10 cellular contexts compared by ENCODE assay signal in genomic region chr17:79183221-79184158, GRCh38.
A peak's percentile ranks its signal among the peaks of the same experiment; 100 is the strongest.
DNase-seq lines count a peak whose midpoint lies in the region; TF ChIP-seq lines count a peak whose summit lies in the region.
"Had no signal": no experiment of that assay in that cellular context is flagged by ENCODE, and none has a peak within 500 bp of the region (broad histone marks: within the 10 kb centered on the region; RNA-seq: fewer than 3 reads in every experiment).

No MANE protein-coding gene starts in this region.

- peak overlapping the region; percentile 30 for H2AFZ ChIP-seq in smooth muscle cell (ENCODE audit: low read depth)

- no peaks in the 10 kb centered on the region for H3K36me3 ChIP-seq in smooth muscle cell (ENCODE audit: low read depth)
- H3K36me3 ChIP-seq in effector memory CD4-positive, alpha-beta T cell (ENCODE audit: control insufficient read depth, insufficient read depth, low read length) = no peaks in the 10 kb centered on the region

- H3K27ac ChIP-seq in smooth muscle cell (ENCODE audit: low read depth) = no peak overlapping the region
- no peak overlapping the region for H3K27ac ChIP-seq in effector memory CD4-positive, alpha-beta T cell (ENCODE audit: insufficient read depth, low read length, poor library complexity, severe bottlenecking)

- 1% methylated on average over 82 of the region's 102 CpGs for WGBS in smooth muscle cell (ENCODE audit: low lambda C conversion rate)

- no peaks in the 10 kb centered on the region for H3K4me1 ChIP-seq in smooth muscle cell (ENCODE audit: low read depth)
- peaks cover 3% of the 10 kb centered on the region for H3K4me1 ChIP-seq in effector memory CD4-positive, alpha-beta T cell (ENCODE audit: control insufficient read depth, insufficient read depth, low read length, poor library complexity, severe bottlenecking)

- no peak overlapping the region for H3K27ac Mint-ChIP-seq in activated naive CD4-positive, alpha-beta T cell treated with anti-CD3 and anti-CD28 coated beads for 36 hours
- H3K27ac Mint-ChIP-seq: CD4-positive, CD25-positive, alpha-beta regulatory T cell; dendritic cell treated with granulocyte-macrophage colony-stimulating factor and Interleukin-4, amounts not matched to agents 40 ng/mL and 50 ng/mL, for 4 days had no signal

- no peak overlapping the region for H3K9ac ChIP-seq in smooth muscle cell (ENCODE audit: low read depth)

- peaks cover 83% of the 10 kb centered on the region for H3K27me3 ChIP-seq in smooth muscle cell (ENCODE audit: low read depth)
- peaks cover 19% of the 10 kb centered on the region for H3K27me3 ChIP-seq in effector memory CD4-positive, alpha-beta T cell (replicated peaks; ENCODE audit: control insufficient read depth, insufficient read depth, low read length, poor library complexity, severe bottlenecking)

- CTCF ChIA-PET in activated naive CD4-positive, alpha-beta T cell treated with anti-CD3 and anti-CD28 coated beads for 36 hours (lab: Charles Lee) = no interaction called here

- intact Hi-C loops in activated naive CD4-positive, alpha-beta T cell treated with anti-CD3 and anti-CD28 coated beads for 36 hours (cut with micrococcal nuclease) = no loop called here
- intact Hi-C loops in head of caudate nucleus (cut with DNase I) = no loop called here

- H3K4me1 Mint-ChIP-seq in activated naive CD4-positive, alpha-beta T cell treated with anti-CD3 and anti-CD28 coated beads for 36 hours (ENCODE audit: low read depth) = peaks cover 3% of the 10 kb centered on the region

- H3K9me3 Mint-ChIP-seq in activated naive CD4-positive, alpha-beta T cell treated with anti-CD3 and anti-CD28 coated beads for 36 hours = no peaks in the 10 kb centered on the region
- H3K9me3 Mint-ChIP-seq: CD4-positive, CD25-positive, alpha-beta regulatory T cell; dendritic cell treated with granulocyte-macrophage colony-stimulating factor and Interleukin-4, amounts not matched to agents 40 ng/mL and 50 ng/mL, for 4 days had no signal

- DNase-seq in activated naive CD4-positive, alpha-beta T cell treated with anti-CD3 and anti-CD28 coated beads for 36 hours = peak; percentile 14
- DNase-seq in activated naive CD4-positive, alpha-beta T cell (lab: John Stamatoyannopoulos, UW) = no peak
- DNase-seq in NCI-H2227 treated with DMSO at 0.1 percent for 48 hours (lab: John Stamatoyannopoulos, UW) (peak; percentile 66), head of caudate nucleus (peak in 38 of 42 donors; percentile 22 to 75 (median 56)), smooth muscle cell (lab: John Stamatoyannopoulos, UW; ENCODE audit: unreplicated experiment) (no peak), NCI-H2029 (lab: John Stamatoyannopoulos, UW) (no peak), superior temporal gyrus (ENCODE audit: extremely low spot score) (no peak)
- no peak for DNase-seq in effector memory CD4-positive, alpha-beta T cell

- H3K79me2 ChIP-seq in smooth muscle cell (ENCODE audit: low read depth) = no peaks in the 10 kb centered on the region

- H3K36me3 Mint-ChIP-seq in activated naive CD4-positive, alpha-beta T cell treated with anti-CD3 and anti-CD28 coated beads for 36 hours (ENCODE audit: low read depth) = no peaks in the 10 kb centered on the region
- H3K36me3 Mint-ChIP-seq: CD4-positive, CD25-positive, alpha-beta regulatory T cell had no signal

- TF ChIP-seq CTCF in smooth muscle cell (IDR thresholded peaks at IDR 0.05; ENCODE audit: borderline replicate concordance, insufficient read depth, poor library complexity, severe bottlenecking) = no peak

- H3K4me2 ChIP-seq in smooth muscle cell = peak overlapping the region; percentile 87

- H3K4me3 ChIP-seq in smooth muscle cell = peak overlapping the region; percentile 48
- no peak overlapping the region for H3K4me3 ChIP-seq in effector memory CD4-positive, alpha-beta T cell (ENCODE audit: insufficient read depth, low read depth, low read length, poor library complexity, severe bottlenecking)

- H3K27me3 Mint-ChIP-seq in activated naive CD4-positive, alpha-beta T cell treated with anti-CD3 and anti-CD28 coated beads for 36 hours (ENCODE audit: low read depth) = peaks cover 38% of the 10 kb centered on the region

- H3K9me3 ChIP-seq in smooth muscle cell (replicated peaks; ENCODE audit: low read depth) = no peaks in the 10 kb centered on the region
- H3K9me3 ChIP-seq in effector memory CD4-positive, alpha-beta T cell (ENCODE audit: control insufficient read depth, low read length) = no peaks in the 10 kb centered on the region

- H3F3A ChIP-seq in smooth muscle cell (ENCODE audit: low read depth) = no peaks in the 10 kb centered on the region

- no peak overlapping the region for H3K4me3 Mint-ChIP-seq in activated naive CD4-positive, alpha-beta T cell treated with anti-CD3 and anti-CD28 coated beads for 36 hours
- H3K4me3 Mint-ChIP-seq: CD4-positive, CD25-positive, alpha-beta regulatory T cell; dendritic cell treated with granulocyte-macrophage colony-stimulating factor and Interleukin-4, amounts not matched to agents 40 ng/mL and 50 ng/mL, for 4 days had no signal

- no peaks in the 10 kb centered on the region for H4K20me1 ChIP-seq in smooth muscle cell (ENCODE audit: low read depth)

Comparison
In these comparisons a context has a peak if more than half of its experiments do, and no peak if none do; other contexts are left out.
1. DNase-seq: peak in activated naive CD4-positive, alpha-beta T cell treated with anti-CD3 and anti-CD28 coated beads for 36 hours (single experiment), NCI-H2227 treated with DMSO at 0.1 percent for 48 hours (single experiment) and head of caudate nucleus (38 of 42); none in activated naive CD4-positive, alpha-beta T cell (0 of 4), smooth muscle cell (single experiment), NCI-H2029 (single experiment), effector memory CD4-positive, alpha-beta T cell (0 of 3) and superior temporal gyrus (single experiment).